Comparison of ENCODE assay signal across 1 cellular context in the genomic region with DNA sequence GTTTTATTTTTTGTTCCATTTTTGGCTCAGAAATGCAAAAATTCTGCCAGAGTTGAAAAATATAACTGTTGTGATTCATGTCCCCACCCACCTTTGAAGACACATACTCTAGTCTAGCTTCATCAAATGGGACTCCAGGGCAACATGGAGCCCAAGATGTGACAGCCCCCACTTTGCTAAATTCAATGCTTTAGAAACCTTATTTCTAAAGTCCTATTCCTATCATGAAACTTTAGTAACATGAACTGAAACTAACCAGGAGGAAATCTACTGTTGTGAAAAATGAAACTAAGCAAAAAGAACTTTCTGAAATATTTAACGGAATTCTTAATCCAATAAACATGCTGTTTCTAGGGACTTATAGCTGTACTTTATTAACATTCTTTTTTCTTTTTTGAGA.
TF ChIP-seq lines count a peak whose summit lies in the region.

No MANE protein-coding gene starts in this region.

TF ChIP-seq in HepG2, 621 proteins besides CTCF, POLR2A, EP300 and RAD21 (continued from another document):
- TF ChIP-seq, protein P1, sequence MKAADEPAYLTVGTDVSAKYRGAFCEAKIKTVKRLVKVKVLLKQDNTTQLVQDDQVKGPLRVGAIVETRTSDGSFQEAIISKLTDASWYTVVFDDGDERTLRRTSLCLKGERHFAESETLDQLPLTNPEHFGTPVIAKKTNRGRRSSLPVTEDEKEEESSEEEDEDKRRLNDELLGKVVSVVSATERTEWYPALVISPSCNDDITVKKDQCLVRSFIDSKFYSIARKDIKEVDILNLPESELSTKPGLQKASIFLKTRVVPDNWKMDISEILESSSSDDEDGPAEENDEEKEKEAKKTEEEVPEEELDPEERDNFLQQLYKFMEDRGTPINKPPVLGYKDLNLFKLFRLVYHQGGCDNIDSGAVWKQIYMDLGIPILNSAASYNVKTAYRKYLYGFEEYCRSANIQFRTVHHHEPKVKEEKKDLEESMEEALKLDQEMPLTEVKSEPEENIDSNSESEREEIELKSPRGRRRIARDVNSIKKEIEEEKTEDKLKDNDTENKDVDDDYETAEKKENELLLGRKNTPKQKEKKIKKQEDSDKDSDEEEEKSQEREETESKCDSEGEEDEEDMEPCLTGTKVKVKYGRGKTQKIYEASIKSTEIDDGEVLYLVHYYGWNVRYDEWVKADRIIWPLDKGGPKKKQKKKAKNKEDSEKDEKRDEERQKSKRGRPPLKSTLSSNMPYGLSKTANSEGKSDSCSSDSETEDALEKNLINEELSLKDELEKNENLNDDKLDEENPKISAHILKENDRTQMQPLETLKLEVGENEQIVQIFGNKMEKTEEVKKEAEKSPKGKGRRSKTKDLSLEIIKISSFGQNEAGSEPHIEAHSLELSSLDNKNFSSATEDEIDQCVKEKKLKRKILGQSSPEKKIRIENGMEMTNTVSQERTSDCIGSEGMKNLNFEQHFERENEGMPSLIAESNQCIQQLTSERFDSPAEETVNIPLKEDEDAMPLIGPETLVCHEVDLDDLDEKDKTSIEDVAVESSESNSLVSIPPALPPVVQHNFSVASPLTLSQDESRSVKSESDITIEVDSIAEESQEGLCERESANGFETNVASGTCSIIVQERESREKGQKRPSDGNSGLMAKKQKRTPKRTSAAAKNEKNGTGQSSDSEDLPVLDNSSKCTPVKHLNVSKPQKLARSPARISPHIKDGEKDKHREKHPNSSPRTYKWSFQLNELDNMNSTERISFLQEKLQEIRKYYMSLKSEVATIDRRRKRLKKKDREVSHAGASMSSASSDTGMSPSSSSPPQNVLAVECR (CRISPR knock-in tag; IDR thresholded peaks at IDR 0.05; ENCODE audit: borderline replicate concordance): no peak
- TF ChIP-seq, protein P2, sequence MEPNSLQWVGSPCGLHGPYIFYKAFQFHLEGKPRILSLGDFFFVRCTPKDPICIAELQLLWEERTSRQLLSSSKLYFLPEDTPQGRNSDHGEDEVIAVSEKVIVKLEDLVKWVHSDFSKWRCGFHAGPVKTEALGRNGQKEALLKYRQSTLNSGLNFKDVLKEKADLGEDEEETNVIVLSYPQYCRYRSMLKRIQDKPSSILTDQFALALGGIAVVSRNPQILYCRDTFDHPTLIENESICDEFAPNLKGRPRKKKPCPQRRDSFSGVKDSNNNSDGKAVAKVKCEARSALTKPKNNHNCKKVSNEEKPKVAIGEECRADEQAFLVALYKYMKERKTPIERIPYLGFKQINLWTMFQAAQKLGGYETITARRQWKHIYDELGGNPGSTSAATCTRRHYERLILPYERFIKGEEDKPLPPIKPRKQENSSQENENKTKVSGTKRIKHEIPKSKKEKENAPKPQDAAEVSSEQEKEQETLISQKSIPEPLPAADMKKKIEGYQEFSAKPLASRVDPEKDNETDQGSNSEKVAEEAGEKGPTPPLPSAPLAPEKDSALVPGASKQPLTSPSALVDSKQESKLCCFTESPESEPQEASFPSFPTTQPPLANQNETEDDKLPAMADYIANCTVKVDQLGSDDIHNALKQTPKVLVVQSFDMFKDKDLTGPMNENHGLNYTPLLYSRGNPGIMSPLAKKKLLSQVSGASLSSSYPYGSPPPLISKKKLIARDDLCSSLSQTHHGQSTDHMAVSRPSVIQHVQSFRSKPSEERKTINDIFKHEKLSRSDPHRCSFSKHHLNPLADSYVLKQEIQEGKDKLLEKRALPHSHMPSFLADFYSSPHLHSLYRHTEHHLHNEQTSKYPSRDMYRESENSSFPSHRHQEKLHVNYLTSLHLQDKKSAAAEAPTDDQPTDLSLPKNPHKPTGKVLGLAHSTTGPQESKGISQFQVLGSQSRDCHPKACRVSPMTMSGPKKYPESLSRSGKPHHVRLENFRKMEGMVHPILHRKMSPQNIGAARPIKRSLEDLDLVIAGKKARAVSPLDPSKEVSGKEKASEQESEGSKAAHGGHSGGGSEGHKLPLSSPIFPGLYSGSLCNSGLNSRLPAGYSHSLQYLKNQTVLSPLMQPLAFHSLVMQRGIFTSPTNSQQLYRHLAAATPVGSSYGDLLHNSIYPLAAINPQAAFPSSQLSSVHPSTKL (CRISPR knock-in tag; IDR thresholded peaks at IDR 0.05): no peak
- no peak for TF ChIP-seq ZFY (CRISPR knock-in tag; IDR thresholded peaks at IDR 0.05)
- TF ChIP-seq NRL (CRISPR knock-in tag; IDR thresholded peaks at IDR 0.05; ENCODE audit: borderline replicate concordance): no peak
- no peak for TF ChIP-seq JARID2 (CRISPR knock-in tag; IDR thresholded peaks at IDR 0.05; ENCODE audit: insufficient replicate concordance)
- no peak for TF ChIP-seq MIER3 (CRISPR knock-in tag; IDR thresholded peaks at IDR 0.05; ENCODE audit: borderline replicate concordance)
